In the genomic region with DNA sequence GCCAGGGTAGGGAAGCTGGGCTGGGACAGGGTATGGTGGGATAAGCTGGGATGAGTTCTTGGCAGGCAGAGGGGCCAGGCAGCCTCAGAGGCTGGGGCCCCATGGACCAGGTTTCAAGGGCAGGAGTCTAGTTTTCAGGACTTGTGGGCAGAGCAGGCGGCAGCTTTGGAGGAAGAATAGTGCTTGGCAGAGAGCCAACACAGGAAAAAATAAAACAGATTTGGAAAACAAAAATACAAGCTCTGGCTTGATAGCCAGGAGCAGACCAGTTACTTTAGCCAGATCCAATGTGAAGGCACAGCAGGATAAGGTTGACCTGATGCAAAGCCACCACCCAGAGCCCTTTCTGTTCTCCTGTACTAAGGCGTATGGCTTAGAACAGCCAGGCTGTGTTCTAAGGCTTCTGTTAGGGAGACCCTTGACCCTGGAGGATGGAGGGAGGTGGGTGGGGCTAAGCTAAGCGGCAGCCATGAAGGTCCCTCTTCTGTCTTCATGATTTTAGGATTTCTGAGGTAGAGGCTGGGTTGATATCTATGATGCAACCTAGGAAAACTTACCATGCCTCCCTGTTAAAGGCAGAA, we compare ENCODE assay signal across 12 cellular contexts. TPM values are rescaled to one million over a fixed set of nuclear protein-coding genes. Genes with fewer than 3 reads are reported as not detected.
DNase-seq lines count a peak whose midpoint lies in the region; ATAC-seq, FAIRE-seq and TF ChIP-seq lines count a peak whose summit lies in the region.
"Had no signal": no experiment of that assay in that cellular context is flagged by ENCODE, and none has a peak within 500 bp of the region (broad histone marks: within the 10 kb centered on the region; RNA-seq: fewer than 3 reads in every experiment).

No MANE protein-coding gene starts in this region.

- H3K27ac ChIP-seq in K562 (ENCODE audit: extremely low read depth, low read depth, low read length): no peak overlapping the region
- H3K27ac ChIP-seq: vagina had no signal

- H3K9me3 ChIP-seq in Loucy (ENCODE audit: insufficient read depth, low read depth, low read length): no peaks in the 10 kb centered on the region
- H3K9me3 ChIP-seq in K562 (replicated peaks; ENCODE audit: control insufficient read depth, insufficient read depth, low read depth, low read length): no peaks in the 10 kb centered on the region
- H3K9me3 ChIP-seq: vagina had no signal

- H3K27me3 Mint-ChIP-seq in activated CD4-positive, alpha-beta memory T cell treated with anti-CD3 and anti-CD28 coated beads for 36 hours: no peaks in the 10 kb centered on the region
- no peaks in the 10 kb centered on the region for H3K27me3 Mint-ChIP-seq in activated CD4-positive, alpha-beta memory T cell treated with anti-CD3 and anti-CD28 coated beads, Interleukin-2, amount 10 ng/mL, durations not matched to agents 7 days and 5 days
- no peaks in the 10 kb centered on the region for H3K27me3 Mint-ChIP-seq in osteocyte (ENCODE audit: unreplicated experiment)

- in situ Hi-C loops in K562 (cut with MboI): no loop called here

- peaks cover 11% of the 10 kb centered on the region for H3K36me3 Mint-ChIP-seq in activated CD4-positive, alpha-beta memory T cell treated with anti-CD3 and anti-CD28 coated beads for 36 hours
- H3K36me3 Mint-ChIP-seq in activated CD4-positive, alpha-beta memory T cell treated with anti-CD3 and anti-CD28 coated beads, Interleukin-2, amount 10 ng/mL, durations not matched to agents 7 days and 5 days (ENCODE audit: low read depth): peaks cover 46% of the 10 kb centered on the region
- peaks cover 7% of the 10 kb centered on the region for H3K36me3 Mint-ChIP-seq in osteocyte (ENCODE audit: unreplicated experiment)

- H3K9me1 ChIP-seq in K562 (ENCODE audit: control insufficient read depth, insufficient read depth, low read length): no peaks in the 10 kb centered on the region

- no peak for TF ChIP-seq POLR2A in K562 (conservative IDR thresholded peaks at IDR 0.05)

- no TSS peak for BruUV-seq in K562 (replicated peaks; lab: Mats Ljungman, UMichigan)

- H3K9me3 Mint-ChIP-seq in activated CD4-positive, alpha-beta memory T cell treated with anti-CD3 and anti-CD28 coated beads for 36 hours: no peaks in the 10 kb centered on the region
- H3K9me3 Mint-ChIP-seq in activated CD4-positive, alpha-beta memory T cell treated with anti-CD3 and anti-CD28 coated beads, Interleukin-2, amount 10 ng/mL, durations not matched to agents 7 days and 5 days: no peaks in the 10 kb centered on the region
- no peaks in the 10 kb centered on the region for H3K9me3 Mint-ChIP-seq in osteocyte (ENCODE audit: unreplicated experiment)

- DNase-seq in activated CD4-positive, alpha-beta memory T cell treated with anti-CD3 and anti-CD28 coated beads for 36 hours: no peak
- DNase-seq in activated CD4-positive, alpha-beta memory T cell treated with anti-CD3 and anti-CD28 coated beads, Interleukin-2, amount 10 ng/mL, durations not matched to agents 7 days and 5 days: no peak
- DNase-seq in K562 (ENCODE audit: extremely low read depth in 1 of 4, low spot score in 3 of 4) (peak in 2 of 4 experiments; percentile 30 to 59), osteocyte (ENCODE audit: extremely low spot score, unreplicated experiment) (no peak), DMS153 (lab: John Stamatoyannopoulos, UW) (no peak), DMS79 treated with DMSO at 0.1 percent for 48 hours (lab: John Stamatoyannopoulos, UW) (no peak), SIG-M5 (lab: John Stamatoyannopoulos, UW) (no peak)
- DNase-seq: kidney glomerular epithelial cell had no signal

- H3K4me3 Mint-ChIP-seq in activated CD4-positive, alpha-beta memory T cell treated with anti-CD3 and anti-CD28 coated beads for 36 hours: no peak overlapping the region
- no peak overlapping the region for H3K4me3 Mint-ChIP-seq in activated CD4-positive, alpha-beta memory T cell treated with anti-CD3 and anti-CD28 coated beads, Interleukin-2, amount 10 ng/mL, durations not matched to agents 7 days and 5 days
- peak overlapping the region; percentile 46 for H3K4me3 Mint-ChIP-seq in osteocyte (ENCODE audit: unreplicated experiment)

- H3K4me3 ChIP-seq in Loucy (ENCODE audit: low read length, poor library complexity, severe bottlenecking): peak overlapping the region; percentile 82
- H3K4me3 ChIP-seq in K562: no peak overlapping the region
- H3K4me3 ChIP-seq: vagina had no signal

- H3K4me1 Mint-ChIP-seq in activated CD4-positive, alpha-beta memory T cell treated with anti-CD3 and anti-CD28 coated beads for 36 hours (ENCODE audit: low read depth): peaks cover 85% of the 10 kb centered on the region
- H3K4me1 Mint-ChIP-seq in activated CD4-positive, alpha-beta memory T cell treated with anti-CD3 and anti-CD28 coated beads, Interleukin-2, amount 10 ng/mL, durations not matched to agents 7 days and 5 days: peaks cover 83% of the 10 kb centered on the region
- peaks cover 74% of the 10 kb centered on the region for H3K4me1 Mint-ChIP-seq in osteocyte (ENCODE audit: unreplicated experiment)

- H2AFZ ChIP-seq in Loucy (ENCODE audit: low read length) (no peak overlapping the region), K562 (ENCODE audit: low read depth, low read length) (no peak overlapping the region)

- 30% methylated on average over 3 of the region's 3 CpGs for WGBS in K562 (ENCODE audit: insufficient coverage, low coverage, missing lambda C conversion rate)

- no peaks in the 10 kb centered on the region for H3K9me2 ChIP-seq in Loucy (replicated peaks; ENCODE audit: low read depth, low read length)

- H3K27ac Mint-ChIP-seq in activated CD4-positive, alpha-beta memory T cell treated with anti-CD3 and anti-CD28 coated beads for 36 hours: peak overlapping the region; percentile 63
- H3K27ac Mint-ChIP-seq in activated CD4-positive, alpha-beta memory T cell treated with anti-CD3 and anti-CD28 coated beads, Interleukin-2, amount 10 ng/mL, durations not matched to agents 7 days and 5 days: no peak overlapping the region
- peak overlapping the region; percentile 55 for H3K27ac Mint-ChIP-seq in osteocyte (ENCODE audit: unreplicated experiment)

- POLR2A ChIA-PET in activated CD4-positive, alpha-beta memory T cell treated with anti-CD3 and anti-CD28 coated beads for 36 hours (lab: Charles Lee): no interaction called here
- POLR2A ChIA-PET in activated CD4-positive, alpha-beta memory T cell treated with anti-CD3 and anti-CD28 coated beads, Interleukin-2, amount 10 ng/mL, durations not matched to agents 7 days and 5 days (lab: Charles Lee): interaction anchor here (1.4 kb wide), 2 partner anchors 8 to 50 kb away, joined by 3 read pairs; no protein-coding TSS in a partner anchor
- POLR2A ChIA-PET in K562 (lab: Yijun Ruan, JAX): interaction anchor here (0.6 to 1.7 kb wide), 7 partner anchors 10 to 391 kb away, joined by 3 to 4 read pairs (median 3); no protein-coding TSS in a partner anchor

- intact Hi-C loops in activated CD4-positive, alpha-beta memory T cell treated with anti-CD3 and anti-CD28 coated beads for 36 hours (cut with micrococcal nuclease): no loop called here
- intact Hi-C loops in K562 (cut with micrococcal nuclease): no loop called here

- H3K36me3 ChIP-seq in Loucy (ENCODE audit: insufficient read depth, low read length) (no peaks in the 10 kb centered on the region), K562 (ENCODE audit: control insufficient read depth, insufficient read depth, low read length) (no peaks in the 10 kb centered on the region)
- H3K36me3 ChIP-seq: vagina had no signal

- 0 out of 2 replicates have a peak, but pooled peaks cover 4% of the 10 kb centered on the region for H3F3A ChIP-seq in Loucy (ENCODE audit: low read depth)

- H3K4me2 ChIP-seq in Loucy (ENCODE audit: low read depth, low read length, poor library complexity, severe bottlenecking): peak overlapping the region; percentile 94
- no peak overlapping the region for H3K4me2 ChIP-seq in K562 (ENCODE audit: insufficient read depth, low read length)

- H3K9ac ChIP-seq in Loucy (ENCODE audit: low read depth, low read length, poor library complexity, severe bottlenecking): peak overlapping the region; percentile 40
- no peak overlapping the region for H3K9ac ChIP-seq in K562 (ENCODE audit: insufficient read depth in 1 of 2, low read depth in 2 of 2, low read length in 2 of 2)

- H3K4me1 ChIP-seq in Loucy (ENCODE audit: insufficient read depth, low read length, poor library complexity, severe bottlenecking): peaks cover 92% of the 10 kb centered on the region
- peaks cover 13 to 38% of the 10 kb centered on the region in 2 experiments for H3K4me1 ChIP-seq in K562 (replicated peaks in 1 of 2; ENCODE audit: control insufficient read depth in 2 of 2, insufficient read depth in 2 of 2, low read length in 2 of 2)

- FAIRE-seq in K562 (lab: Jason Lieb, UNC): no peak
- FAIRE-seq: bronchial epithelial cell, endometrium had no signal

- no peak for TF ChIP-seq RAD21 in K562 (CRISPR knock-in tag; conservative IDR thresholded peaks at IDR 0.05 in 1 of 2, IDR thresholded peaks at IDR 0.05 in 1 of 2)

- peak; percentile 43 for ATAC-seq in K562

- no peak for TF ChIP-seq EP300 in K562 (IDR thresholded peaks at IDR 0.05; ENCODE audit: low read length)

- H4K20me1 ChIP-seq in Loucy (ENCODE audit: insufficient read depth, low read length, poor library complexity, severe bottlenecking) (peaks cover 75% of the 10 kb centered on the region), K562 (replicated peaks; ENCODE audit: control insufficient read depth, insufficient read depth, low read length) (0 out of 2 replicates have a peak, but pooled peaks cover 3% of the 10 kb centered on the region)

- H3K27me3 ChIP-seq in Loucy (ENCODE audit: insufficient read depth, low read length, poor library complexity, severe bottlenecking) (no peaks in the 10 kb centered on the region), K562 (ENCODE audit: control insufficient read depth in 2 of 2, insufficient read depth in 2 of 2, low read length in 2 of 2) (no peaks in the 10 kb centered on the region; a peak in 1 of 5 replicates)
- H3K27me3 ChIP-seq: vagina had no signal

- peaks cover 100% of the 10 kb centered on the region for H3K79me2 ChIP-seq in Loucy (ENCODE audit: insufficient read depth, low read length)
- no peaks in the 10 kb centered on the region for H3K79me2 ChIP-seq in K562 (ENCODE audit: control insufficient read depth, insufficient read depth, low read length)

- TF ChIP-seq CTCF in Loucy (conservative IDR thresholded peaks at IDR 0.05; ENCODE audit: low read length) (no peak), K562 (IDR thresholded peaks at IDR 0.05 in 2 of 3, conservative IDR thresholded peaks at IDR 0.05 in 1 of 3; ENCODE audit: insufficient read depth in 2 of 3, low read depth in 1 of 3, low read length in 3 of 3) (no peak), osteocyte (IDR thresholded peaks at IDR 0.05) (no peak)

- CTCF ChIA-PET in activated CD4-positive, alpha-beta memory T cell treated with anti-CD3 and anti-CD28 coated beads for 36 hours (lab: Charles Lee): interaction anchor here (2.8 kb wide), 1 partner anchor 9 kb away, joined by 17 read pairs; no protein-coding TSS in a partner anchor
- CTCF ChIA-PET in activated CD4-positive, alpha-beta memory T cell treated with anti-CD3 and anti-CD28 coated beads, Interleukin-2, amount 10 ng/mL, durations not matched to agents 7 days and 5 days (lab: Charles Lee): interaction anchor here (1.2 kb wide), 1 partner anchor 9 kb away, joined by 6 read pairs; no protein-coding TSS in a partner anchor
- CTCF ChIA-PET in K562 (lab: Yijun Ruan, JAX; ENCODE audit: low intra/inter-chr PET ratio): no interaction called here

RNA-seq across cellular contexts. Expression of a gene that starts 5.5 kb away (rescaled TPM):
- total RNA-seq in activated CD4-positive, alpha-beta memory T cell treated with anti-CD3 and anti-CD28 coated beads for 36 hours: 10 to 100 TPM; 42.5 to 44.6 TPM
- total RNA-seq in activated CD4-positive, alpha-beta memory T cell treated with anti-CD3 and anti-CD28 coated beads, Interleukin-2, amount 10 ng/mL, durations not matched to agents 7 days and 5 days: 10 to 100 TPM; 67.9 to 68.4 TPM
- total RNA-seq in K562 (2011; cell fraction: chromatin; rRNA removed; ENCODE audit: low replicate concordance): 14.9 and 15.0 TPM in 2 replicates
- total RNA-seq in K562 (2011; cell fraction: nucleolus; rRNA removed): 7.1 and 7.5 TPM in 2 replicates
- total RNA-seq in K562 (2011; cell fraction: nucleoplasm; rRNA removed): 11.6 and 16.0 TPM in 2 replicates
- total RNA-seq in K562 (2014; rRNA removed) (5.1 and 5.2 TPM in 2 replicates), K562 (2014; rRNA removed; fragmentation: Illumina TruSeq; extraction: Trizol) (4.8 and 5.5 TPM in 2 replicates), K562 (2015; rRNA removed; fragmentation: Illumina TruSeq; extraction: Trizol) (8.9 and 9.3 TPM in 2 replicates), K562 (2021) (5.4 and 5.7 TPM in 2 replicates), osteocyte (44.8 and 45.2 TPM in 2 replicates)
- polyA plus RNA-seq in K562 (2011; rRNA removed) (5.3 and 5.8 TPM in 2 replicates), K562 (2014; fragmentation: Illumina TruSeq; extraction: Trizol) (5.9 and 7.4 TPM in 2 replicates), K562 (2014; fragmentation: Nextera tagmentation; extraction: Ambion mirVana) (1 to 10 TPM; 2.0 to 2.8 TPM), K562 (2014; rRNA removed) (5.9 and 6.7 TPM in 2 replicates)
- 2.0 and 3.5 TPM in 2 replicates for polyA plus RNA-seq in K562 (2011; cell fraction: cytosol; rRNA removed)
- 21.1 and 28.3 TPM in 2 replicates for polyA plus RNA-seq in K562 (2011; cell fraction: nucleus; rRNA removed)
- polyA plus RNA-seq in K562 (2012): 5.0 and 7.9 TPM in 2 replicates
- 4.8 and 5.0 TPM in 2 replicates for polyA minus RNA-seq in K562 (2011; rRNA and poly(A)+ RNA removed)
- polyA minus RNA-seq in K562 (2011; cell fraction: cytosol; rRNA and poly(A)+ RNA removed): 2.2 and 2.5 TPM in 2 replicates
- polyA minus RNA-seq in K562 (2011; cell fraction: nucleus; rRNA and poly(A)+ RNA removed): 5.5 and 7.7 TPM in 2 replicates
